In genomic region chr12:32106517-32107366, GRCh38 we compare ENCODE assay signal across 8 cellular contexts. TPM values are rescaled to one million over a fixed set of nuclear protein-coding genes. Genes with fewer than 3 reads are reported as not detected.
DNase-seq lines count a peak whose midpoint lies in the region; ATAC-seq and TF ChIP-seq lines count a peak whose summit lies in the region.

Gene BICD1 (plus strand): TSS chr12:32106847. CDS start chr12:32107332, 485 bp downstream.

- H3K4me3 ChIP-seq in OCI-LY7 (ENCODE audit: low read depth, low read length, poor library complexity, severe bottlenecking) (peak within 1 kb of the TSS; percentile 97), mucosa of rectum (ENCODE audit: low read length in 2 of 2) (peak within 1 kb of the TSS; percentile 71 to 79)

- peaks cover 11% of the 10 kb centered on the region for H4K20me1 ChIP-seq in OCI-LY7 (ENCODE audit: insufficient read depth, low read length)

- peak; percentile 92 for DNase-seq in D341Med (ENCODE audit: low spot score)
- DNase-seq in HUDEP-2 (lab: John Stamatoyannopoulos, UW; ENCODE audit: unreplicated experiment in 76 of 76), result peak in 68 of 76 experiments; percentile 9 to 76 (median 56)
- peak; percentile 84 for DNase-seq in OCI-LY7 (ENCODE audit: low spot score)
- peak; percentile 80 for DNase-seq in activated T-cell treated with anti-CD3 and anti-CD28 coated beads for 48 hours (ENCODE audit: low read depth)
- peak; percentile 48 for DNase-seq in epithelial cell of prostate (ENCODE audit: low read depth, low spot score)
- DNase-seq in stimulated activated CD8-positive, alpha-beta memory T cell treated with anti-CD3 and anti-CD28 coated beads, Interleukin-4, amount 100 ng/mL, for 48 hours, result peak; percentile 82

- POLR2A ChIA-PET in OCI-LY7 (lab: Charles Lee), result interaction anchor here (0.6 to 2.4 kb wide), 19 partner anchors 12 to 453 kb away, joined by 3 to 14 read pairs (median 3); no protein-coding TSS in a partner anchor

- peak within 1 kb of the TSS; percentile 63 to 80 for H3K9ac ChIP-seq in mucosa of rectum (ENCODE audit: low read depth in 1 of 2, low read length in 2 of 2)

- H3K9me2 ChIP-seq in OCI-LY7 (ENCODE audit: insufficient read depth, low read length), result no peaks in the 10 kb centered on the region

- peak within 1 kb of the TSS; percentile 93 for H3K4me2 ChIP-seq in OCI-LY7 (ENCODE audit: low read length)

- no TSS peak for BruUV-seq in OCI-LY7 (replicated peaks; lab: Mats Ljungman, UMichigan)

- ATAC-seq in GM21367 (IDR thresholded peaks at IDR 0.05; ENCODE audit: unreplicated experiment), result peak; percentile 58

- H2AFZ ChIP-seq in OCI-LY7 (ENCODE audit: low read length), result peak within 1 kb of the TSS; percentile 57

- peak within 1 kb of the TSS; percentile 66 for H3K27ac ChIP-seq in OCI-LY7 (ENCODE audit: low read depth, low read length, poor library complexity, severe bottlenecking)
- H3K27ac ChIP-seq in epithelial cell of prostate, result peak within 1 kb of the TSS; percentile 87
- peak within 1 kb of the TSS; percentile 29 to 63 for H3K27ac ChIP-seq in mucosa of rectum (ENCODE audit: low read depth in 2 of 2, low read length in 2 of 2)

- TF ChIP-seq CTCF in OCI-LY7 (conservative IDR thresholded peaks at IDR 0.05; ENCODE audit: low read length), result peak; percentile 60

- intact Hi-C loops in OCI-LY7 (cut with micrococcal nuclease; ENCODE audit: unreplicated experiment), result loop anchor here (1.0 to 2.0 kb wide), 6 partner anchors 33 to 424 kb away; no protein-coding TSS in a partner anchor

- H3K36me3 ChIP-seq in OCI-LY7 (ENCODE audit: insufficient read depth, low read length) (peaks cover 18% of the 10 kb centered on the region), mucosa of rectum (ENCODE audit: control insufficient read depth in 2 of 2, insufficient read depth in 2 of 2, low read length in 2 of 2) (no peaks in the 10 kb centered on the region)

- no peaks in the 10 kb centered on the region for H3K9me3 ChIP-seq in OCI-LY7 (ENCODE audit: low read length)
- no peaks in the 10 kb centered on the region for H3K9me3 ChIP-seq in mucosa of rectum (ENCODE audit: control insufficient read depth in 2 of 2, low read length in 2 of 2)

- H3K27me3 ChIP-seq in mucosa of rectum (ENCODE audit: control insufficient read depth in 2 of 2, insufficient read depth in 2 of 2, low read length in 2 of 2), result no peaks in the 10 kb centered on the region

- CTCF ChIA-PET in OCI-LY7 (lab: Charles Lee; ENCODE audit: unreplicated experiment), result interaction anchor here (0.7 to 1.4 kb wide), 3 partner anchors 22 to 46 kb away, joined by 3 to 4 read pairs (median 3); no protein-coding TSS in a partner anchor

- peaks cover 50% of the 10 kb centered on the region for H3K79me2 ChIP-seq in OCI-LY7 (ENCODE audit: insufficient read depth, low read depth, low read length)

- H3K4me1 ChIP-seq in OCI-LY7 (ENCODE audit: insufficient read depth, low read length, poor library complexity, severe bottlenecking) (peaks cover 25% of the 10 kb centered on the region), mucosa of rectum (ENCODE audit: control insufficient read depth in 2 of 2, insufficient read depth in 2 of 2, low read length in 2 of 2) (peaks cover 3 to 5% of the 10 kb centered on the region in 2 donors)

RNA-seq across cellular contexts. Expression of gene BICD1, which starts in this region (rescaled TPM):
- total RNA-seq in OCI-LY7 (2014; rRNA removed; shearing (Covaris generic)), result 40.4 and 42.9 TPM in 2 replicates
- total RNA-seq in OCI-LY7 (2022), result 88.2 and 99.5 TPM in 2 replicates

Comparison
In these comparisons a context has a peak if more than half of its experiments do, and no peak if none do; other contexts are left out.
1. Peak in every context shown above with its lines: DNase-seq, ATAC-seq, H3K4me3 ChIP-seq and H3K27ac ChIP-seq.